Comparison of ENCODE assay signal across 13 cellular contexts in the genomic region with DNA sequence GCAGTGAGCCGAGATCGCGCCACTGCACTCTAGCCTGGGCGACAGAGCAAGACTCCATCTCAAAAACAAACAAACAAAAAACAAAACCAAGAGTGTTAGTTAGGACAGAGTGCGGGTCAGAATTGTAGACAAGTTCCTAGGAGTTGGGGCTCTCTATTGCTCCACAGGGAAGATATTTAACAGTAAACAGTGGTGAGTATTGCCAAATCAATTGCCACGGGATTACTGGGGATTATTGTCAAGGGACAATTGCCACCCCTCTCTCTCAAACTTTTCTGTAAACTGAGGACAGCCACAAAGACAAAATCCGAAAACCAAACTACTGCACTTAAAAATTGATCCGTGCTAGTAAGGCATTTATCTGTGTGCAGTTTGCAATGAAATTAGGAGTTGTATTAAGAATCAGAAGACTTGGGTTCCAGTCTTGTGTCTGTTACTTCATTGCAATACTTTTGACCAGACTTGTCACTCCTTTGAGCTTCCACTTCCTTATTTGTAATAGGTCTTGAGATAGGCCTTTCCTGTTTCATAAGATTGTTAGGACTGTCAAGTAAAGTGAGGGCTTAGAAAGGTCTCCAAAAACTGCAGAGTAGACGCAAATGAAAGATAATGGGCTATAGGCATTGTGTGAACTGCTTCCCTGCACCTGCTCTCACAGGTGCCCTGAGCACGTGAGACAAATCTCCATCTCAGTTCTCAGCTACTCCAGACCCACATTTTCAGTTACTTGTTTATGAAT. TPM values are rescaled to one million over a fixed set of nuclear protein-coding genes. Genes with fewer than 3 reads are reported as not detected.
DNase-seq lines count a peak whose midpoint lies in the region; ATAC-seq and TF ChIP-seq lines count a peak whose summit lies in the region.
"Had no signal": no experiment of that assay in that cellular context is flagged by ENCODE, and none has a peak within 500 bp of the region (broad histone marks: within the 10 kb centered on the region; RNA-seq: fewer than 3 reads in every experiment).

No MANE protein-coding gene starts in this region.

- H3K4me2 ChIP-seq in KMS-11, result peak overlapping the region; percentile 96

- peaks cover 25% of the 10 kb centered on the region for H3K4me1 ChIP-seq in CD8-positive, alpha-beta memory T cell (ENCODE audit: insufficient read depth, low read length)
- H3K4me1 ChIP-seq in KMS-11 (ENCODE audit: low read depth, poor library complexity, severe bottlenecking), result peaks cover 61% of the 10 kb centered on the region
- peaks cover 17 to 18% of the 10 kb centered on the region in 2 donors for H3K4me1 ChIP-seq in naive thymus-derived CD4-positive, alpha-beta T cell (ENCODE audit: control insufficient read depth in 2 of 2, insufficient read depth in 2 of 2, low read length in 2 of 2)

- H3K27me3 Mint-ChIP-seq in CD8-positive, alpha-beta memory T cell, result no peaks in the 10 kb centered on the region
- H3K27me3 Mint-ChIP-seq in T-cell, result no peaks in the 10 kb centered on the region
- no peaks in the 10 kb centered on the region for H3K27me3 Mint-ChIP-seq in naive thymus-derived CD4-positive, alpha-beta T cell

- H3K36me3 ChIP-seq in CD8-positive, alpha-beta memory T cell (ENCODE audit: insufficient read depth, low read length), result peaks cover 9% of the 10 kb centered on the region
- H3K36me3 ChIP-seq in KMS-11 (ENCODE audit: insufficient read depth), result peaks cover 6% of the 10 kb centered on the region
- peaks cover 0 to 5% (median 1%) of the 10 kb centered on the region in 3 experiments for H3K36me3 ChIP-seq in naive thymus-derived CD4-positive, alpha-beta T cell (ENCODE audit: control insufficient read depth in 2 of 3, insufficient read depth in 3 of 3, low read length in 3 of 3)

- no peaks in the 10 kb centered on the region for H3K9me3 Mint-ChIP-seq in CD8-positive, alpha-beta memory T cell
- no peaks in the 10 kb centered on the region for H3K9me3 Mint-ChIP-seq in T-cell
- H3K9me3 Mint-ChIP-seq in naive thymus-derived CD4-positive, alpha-beta T cell, result peaks cover 0 to 1% (median 0%) of the 10 kb centered on the region in 11 donors

- POLR2A ChIA-PET in CD8-positive, alpha-beta memory T cell (lab: Charles Lee), result no interaction called here
- POLR2A ChIA-PET in T-cell (lab: Charles Lee), result no interaction called here
- POLR2A ChIA-PET in naive thymus-derived CD4-positive, alpha-beta T cell (lab: Charles Lee), result interaction anchor here (4.4 kb wide), 1 partner anchor 9 kb away, joined by 90 read pairs; no protein-coding TSS in a partner anchor

- peaks cover 27 to 39% (median 31%) of the 10 kb centered on the region in 3 donors for H3K4me1 Mint-ChIP-seq in CD8-positive, alpha-beta memory T cell
- peaks cover 34 to 38% (median 36%) of the 10 kb centered on the region in 3 donors for H3K4me1 Mint-ChIP-seq in T-cell
- H3K4me1 Mint-ChIP-seq in naive thymus-derived CD4-positive, alpha-beta T cell, result peaks cover 13 to 40% (median 30%) of the 10 kb centered on the region in 7 donors

- peaks cover 12% of the 10 kb centered on the region for H4K20me1 ChIP-seq in KMS-11 (ENCODE audit: insufficient read depth)

- peak overlapping the region; percentile 3; the same call in 1 of the 2 replicates for H2AFZ ChIP-seq in KMS-11 (ENCODE audit: low read depth)

- no peak overlapping the region for H3K27ac ChIP-seq in CD8-positive, alpha-beta memory T cell (ENCODE audit: low read depth, low read length)
- H3K27ac ChIP-seq in KMS-11, result peak overlapping the region; percentile 71
- H3K27ac ChIP-seq in naive thymus-derived CD4-positive, alpha-beta T cell (ENCODE audit: low read depth, low read length), result no peak overlapping the region

- no peak for ATAC-seq in T-cell (replicated peaks in 1 of 4)
- ATAC-seq in naive thymus-derived CD4-positive, alpha-beta T cell, result peak; percentile 12
- ATAC-seq in GM18858 (IDR thresholded peaks at IDR 0.05; ENCODE audit: unreplicated experiment), result no peak
- no peak for ATAC-seq in HG02870 (IDR thresholded peaks at IDR 0.05; ENCODE audit: unreplicated experiment)
- ATAC-seq: left colon had no signal

- no peaks in the 10 kb centered on the region for H3K9me3 ChIP-seq in CD8-positive, alpha-beta memory T cell (ENCODE audit: low read length)
- H3K9me3 ChIP-seq in naive thymus-derived CD4-positive, alpha-beta T cell (ENCODE audit: control insufficient read depth in 2 of 3, low read length in 3 of 3), result no peaks in the 10 kb centered on the region
- H3K9me3 ChIP-seq: sigmoid colon had no signal

- H3K79me2 ChIP-seq in KMS-11 (ENCODE audit: insufficient read depth, low read depth), result peaks cover 38% of the 10 kb centered on the region

- DNase-seq in CD8-positive, alpha-beta memory T cell, result no peak
- DNase-seq in T-cell (no peak), SHP77 (lab: John Stamatoyannopoulos, UW) (no peak), C1 segment of cervical spinal cord (lab: John Stamatoyannopoulos, UW) (no peak)
- DNase-seq in naive thymus-derived CD4-positive, alpha-beta T cell, result no peak
- DNase-seq: activated CD4-positive, alpha-beta T cell treated with anti-CD3 and anti-CD28 coated beads for 4 hours; PC-3; sigmoid colon had no signal

- peak overlapping the region; percentile 0; the same call in 1 of the 2 replicates for H3K9ac ChIP-seq in KMS-11

- H3K27ac Mint-ChIP-seq in CD8-positive, alpha-beta memory T cell, result peak overlapping the region in 6 of 8 donors; percentile 9 to 69 (median 34)
- peak overlapping the region in 1 of 2 donors; percentile 49 for H3K27ac Mint-ChIP-seq in T-cell
- peak overlapping the region in 4 of 9 donors; percentile 16 to 58 (median 40) for H3K27ac Mint-ChIP-seq in naive thymus-derived CD4-positive, alpha-beta T cell

- intact Hi-C loops in naive thymus-derived CD4-positive, alpha-beta T cell (cut with micrococcal nuclease), result loop anchor here in 1 of 2 donors (5.0 kb wide), 1 partner anchor 424 kb away; no protein-coding TSS in a partner anchor

- CTCF ChIA-PET in CD8-positive, alpha-beta memory T cell (lab: Charles Lee), result interaction anchor here (1.1 to 1.3 kb wide), 2 partner anchors 10 to 14 kb away, joined by 3 read pairs; no protein-coding TSS in a partner anchor
- CTCF ChIA-PET in T-cell (lab: Charles Lee), result interaction anchor here in 1 of 2 donors (0.6 to 0.9 kb wide), 2 partner anchors 9 to 77 kb away, joined by 3 read pairs; no protein-coding TSS in a partner anchor
- CTCF ChIA-PET in naive thymus-derived CD4-positive, alpha-beta T cell (lab: Charles Lee), result interaction anchor here (0.6 kb wide), 1 partner anchor 143 kb away, joined by 4 read pairs; no protein-coding TSS in a partner anchor

- TF ChIP-seq CTCF in KMS-11 (conservative IDR thresholded peaks at IDR 0.05; ENCODE audit: low read depth, low read length), result no peak

- H3K4me3 Mint-ChIP-seq in CD8-positive, alpha-beta memory T cell, result peak overlapping the region; percentile 17 to 78 (median 37)
- H3K4me3 Mint-ChIP-seq in T-cell, result peak overlapping the region in 2 of 3 donors; percentile 44 to 97
- peak overlapping the region in 8 of 10 donors; percentile 12 to 97 (median 34) for H3K4me3 Mint-ChIP-seq in naive thymus-derived CD4-positive, alpha-beta T cell

- H3K36me3 Mint-ChIP-seq in CD8-positive, alpha-beta memory T cell, result peaks cover 4 to 28% (median 8%) of the 10 kb centered on the region in 3 donors
- peaks cover 19% of the 10 kb centered on the region for H3K36me3 Mint-ChIP-seq in T-cell
- H3K36me3 Mint-ChIP-seq in naive thymus-derived CD4-positive, alpha-beta T cell, result peaks cover 3 to 20% (median 5%) of the 10 kb centered on the region in 5 donors

- H3K27me3 ChIP-seq in CD8-positive, alpha-beta memory T cell (ENCODE audit: insufficient read depth, low read length, poor library complexity, severe bottlenecking), result no peaks in the 10 kb centered on the region
- H3K27me3 ChIP-seq in KMS-11 (ENCODE audit: insufficient read depth, low read depth), result no peaks in the 10 kb centered on the region
- H3K27me3 ChIP-seq in naive thymus-derived CD4-positive, alpha-beta T cell (ENCODE audit: control insufficient read depth in 2 of 2, insufficient read depth in 2 of 2, low read length in 2 of 2), result no peaks in the 10 kb centered on the region
- H3K27me3 ChIP-seq: sigmoid colon had no signal

- no peak overlapping the region for H3K4me3 ChIP-seq in CD8-positive, alpha-beta memory T cell (ENCODE audit: low read length)
- no peak overlapping the region for H3K4me3 ChIP-seq in KMS-11 (IDR thresholded peaks at IDR 0.05; ENCODE audit: insufficient read depth, low read depth, low read length)
- no peak overlapping the region for H3K4me3 ChIP-seq in naive thymus-derived CD4-positive, alpha-beta T cell (ENCODE audit: low read length)
- H3K4me3 ChIP-seq: sigmoid colon had no signal

RNA-seq across cellular contexts. Expression of a gene that starts 1.3 kb away (rescaled TPM):
- 100 to 1,000 TPM; 257 to 262 TPM for total RNA-seq in CD8-positive, alpha-beta memory T cell
- 554 TPM for polyA plus RNA-seq in CD8-positive, alpha-beta memory T cell
- 100 to 1,000 TPM in 3 of 5 donors, 10 to 100 TPM in 2; 37.3 to 254 (median 195) TPM for total RNA-seq in T-cell
- 100 to 1,000 TPM in 2 of 5 experiments, 10 to 100 TPM in 3; 28.6 to 442 (median 96.5) TPM for total RNA-seq in naive thymus-derived CD4-positive, alpha-beta T cell
- 100 to 1,000 TPM; 189 to 210 TPM for polyA plus RNA-seq in naive thymus-derived CD4-positive, alpha-beta T cell
- total RNA-seq: G401 had no signal

RNA-seq across cellular contexts. Expression of a gene that starts 44.4 kb away (rescaled TPM):
- 100 to 1,000 TPM; 263 to 279 TPM for total RNA-seq in CD8-positive, alpha-beta memory T cell
- polyA plus RNA-seq in CD8-positive, alpha-beta memory T cell, result 1,167 TPM
- 100 to 1,000 TPM; 157 to 277 (median 264) TPM for total RNA-seq in T-cell
- total RNA-seq in naive thymus-derived CD4-positive, alpha-beta T cell, result 100 to 1,000 TPM; 131 to 361 (median 143) TPM
- 100 to 1,000 TPM; 458 to 492 TPM for polyA plus RNA-seq in naive thymus-derived CD4-positive, alpha-beta T cell
- total RNA-seq: G401 had no signal

RNA-seq across cellular contexts. Expression of a gene that starts 50.8 kb away (rescaled TPM):
- not detected for total RNA-seq in CD8-positive, alpha-beta memory T cell
- polyA plus RNA-seq in CD8-positive, alpha-beta memory T cell, result not detected
- total RNA-seq in T-cell, result not detected
- not detected for total RNA-seq in naive thymus-derived CD4-positive, alpha-beta T cell
- polyA plus RNA-seq in naive thymus-derived CD4-positive, alpha-beta T cell, result not detected
- total RNA-seq: G401, left colon, PC-3, sigmoid colon had no signal
- polyA plus RNA-seq: sigmoid colon had no signal
